10 cellular contexts compared by ENCODE assay signal in genomic region chr11:279966-280761, GRCh38. TPM values are rescaled to one million over a fixed set of nuclear protein-coding genes. Genes with fewer than 3 reads are reported as not detected.
DNase-seq lines count a peak whose midpoint lies in the region; ATAC-seq and TF ChIP-seq lines count a peak whose summit lies in the region.
"Had no signal": no experiment of that assay in that cellular context is flagged by ENCODE, and none has a peak within 500 bp of the region (broad histone marks: within the 10 kb centered on the region; RNA-seq: fewer than 3 reads in every experiment).

No MANE protein-coding gene starts in this region.

- peaks cover 9% of the 10 kb centered on the region for H3K9me3 Mint-ChIP-seq in WTC11

- DNase-seq in H7 (peak; percentile 65), WTC11 (ENCODE audit: low spot score) (peak; percentile 46), retina (peak; percentile 63), hypothalamus (lab: John Stamatoyannopoulos, UW) (no peak), occipital lobe (lab: John Stamatoyannopoulos, UW) (no peak), hepatocyte (ENCODE audit: low spot score) (no peak)

- no peaks in the 10 kb centered on the region for H3K9me3 ChIP-seq in hepatocyte (ENCODE audit: low read depth)

- POLR2A ChIA-PET in WTC11 (lab: Charles Lee), result interaction anchor here (0.6 to 1.2 kb wide), 2 partner anchors 36 to 168 kb away, joined by 3 read pairs; no protein-coding TSS in a partner anchor

- H2AFZ ChIP-seq in hepatocyte, result no peak overlapping the region

- no peaks in the 10 kb centered on the region for H4K20me1 ChIP-seq in hepatocyte (ENCODE audit: insufficient read depth, poor library complexity, severe bottlenecking)

- no peaks in the 10 kb centered on the region for H3K9me2 ChIP-seq in hepatocyte (replicated peaks; ENCODE audit: insufficient read depth)

- peaks cover 50% of the 10 kb centered on the region for H3K27me3 Mint-ChIP-seq in WTC11 (ENCODE audit: low read depth)

- H3K4me3 Mint-ChIP-seq in WTC11, result peak overlapping the region; percentile 40; the same call in 1 of the 2 replicates

- no peaks in the 10 kb centered on the region for H3K79me2 ChIP-seq in hepatocyte

- CTCF ChIA-PET in WTC11 (lab: Charles Lee), result interaction anchor here (1.0 to 5.8 kb wide), 6 partner anchors 10 to 83 kb away, joined by 3 to 53 read pairs (median 4); no protein-coding TSS in a partner anchor

- H3K27me3 ChIP-seq in H7 (ENCODE audit: control insufficient read depth, insufficient read depth, low read length) (no peaks in the 10 kb centered on the region; the same call in 1 of the 2 replicates), hepatocyte (no peaks in the 10 kb centered on the region)

- peaks cover 35% of the 10 kb centered on the region for H3K4me1 Mint-ChIP-seq in WTC11

- H3K4me2 ChIP-seq in hepatocyte, result no peak overlapping the region

- H3K27ac ChIP-seq in hepatocyte, result no peak overlapping the region

- H3K36me3 Mint-ChIP-seq in WTC11, result no peaks in the 10 kb centered on the region

- no peak overlapping the region for H3K27ac Mint-ChIP-seq in WTC11

- H3K36me3 ChIP-seq in H7 (replicated peaks; ENCODE audit: control insufficient read depth, insufficient read depth, low read length) (no peaks in the 10 kb centered on the region), hepatocyte (replicated peaks; ENCODE audit: insufficient read depth, low read depth) (no peaks in the 10 kb centered on the region)

- TF ChIP-seq CTCF in WTC11 (IDR thresholded peaks at IDR 0.05), result no peak
- TF ChIP-seq CTCF in hepatocyte (IDR thresholded peaks at IDR 0.05; ENCODE audit: poor library complexity), result no peak

- ATAC-seq in WTC11 (peak; percentile 26), esophagus mucosa (peak; percentile 35), GM18517 (IDR thresholded peaks at IDR 0.05; ENCODE audit: unreplicated experiment) (no peak)

- WGBS in hepatocyte (ENCODE audit: low lambda C conversion rate, missing lambda C conversion rate), result 66% methylated on average over 81 of the region's 93 CpGs

- no peaks in the 10 kb centered on the region for H3K4me1 ChIP-seq in hepatocyte (ENCODE audit: insufficient read depth)

- H3K4me3 ChIP-seq in H7 (ENCODE audit: insufficient read depth, low read depth, low read length) (no peak overlapping the region), hepatocyte (no peak overlapping the region)

TF ChIP-seq in WTC11, 78 proteins besides CTCF, POLR2A, EP300 and RAD21:
- TF ChIP-seq ATF6 (CRISPR knock-in tag; IDR thresholded peaks at IDR 0.05) (no peak), IRF2 (CRISPR knock-in tag; IDR thresholded peaks at IDR 0.05; ENCODE audit: borderline replicate concordance, low read depth) (no peak), KAT7 (CRISPR knock-in tag; IDR thresholded peaks at IDR 0.05; ENCODE audit: borderline replicate concordance) (no peak), TCF7 (CRISPR knock-in tag; IDR thresholded peaks at IDR 0.05; ENCODE audit: low read depth) (0 out of 2 replicates have a peak, but pooled peaks have one; percentile 49), ZSCAN18 (CRISPR knock-in tag; IDR thresholded peaks at IDR 0.05) (no peak), ETV6 (CRISPR knock-in tag; IDR thresholded peaks at IDR 0.05) (no peak), OVOL2 (CRISPR knock-in tag; IDR thresholded peaks at IDR 0.05; ENCODE audit: borderline replicate concordance) (no peak), ZMAT4 (CRISPR knock-in tag; IDR thresholded peaks at IDR 0.05) (no peak)

RNA-seq across cellular contexts. Expression of gene NLRP6, which starts 2.0 kb away (rescaled TPM):
- 0.26 and 0.55 TPM in 2 replicates for total RNA-seq in H7 (2014; rRNA removed; shearing (Covaris generic))
- total RNA-seq in WTC11 (2021), result 0.09 to 0.14 TPM in 2 of 3 replicates, not detected in the other
- 0.12 TPM for total RNA-seq in esophagus mucosa
- not detected for total RNA-seq in occipital lobe
- not detected in 2 replicates for total RNA-seq in hepatocyte
- 1.4 TPM in 1 of 2 replicates, not detected in the other for polyA plus RNA-seq in hepatocyte
- total RNA-seq: HT1080 had no signal

RNA-seq across cellular contexts. Expression of gene PGGHG, which starts 8.8 kb away (rescaled TPM):
- 69.0 and 102 TPM in 2 replicates for total RNA-seq in H7 (2014; rRNA removed; shearing (Covaris generic))
- total RNA-seq in WTC11 (2021), result 74.9 to 111 TPM (median 106 TPM) in 3 replicates
- total RNA-seq in esophagus mucosa, result 2.4 TPM
- total RNA-seq in occipital lobe, result 1.4 TPM
- total RNA-seq in hepatocyte, result 12.0 and 19.2 TPM in 2 replicates
- 27.9 and 44.0 TPM in 2 replicates for polyA plus RNA-seq in hepatocyte

RNA-seq across cellular contexts. Expression of gene IFITM5, which starts 19.2 kb away (rescaled TPM):
- not detected in 2 replicates for total RNA-seq in H7 (2014; rRNA removed; shearing (Covaris generic))
- total RNA-seq in WTC11 (2021) (not detected in 3 replicates), esophagus mucosa (not detected), occipital lobe (not detected), hepatocyte (not detected in 2 replicates)
- 0.36 TPM in 1 of 2 replicates, not detected in the other for polyA plus RNA-seq in hepatocyte
- total RNA-seq: HT1080, subcutaneous adipose tissue had no signal

RNA-seq across cellular contexts. Expression of gene IFITM2, which starts 27.5 kb away (rescaled TPM):
- total RNA-seq in H7 (2014; rRNA removed; shearing (Covaris generic)), result 374 and 379 TPM in 2 replicates
- total RNA-seq in WTC11 (2021), result 436 to 616 TPM (median 577 TPM) in 3 replicates
- 94.0 TPM for total RNA-seq in esophagus mucosa
- total RNA-seq in occipital lobe, result 1.6 TPM
- 59.2 and 74.6 TPM in 2 replicates for total RNA-seq in hepatocyte
- 504 and 535 TPM in 2 replicates for polyA plus RNA-seq in hepatocyte

RNA-seq across cellular contexts. Expression of gene IFITM1, which starts 33.7 kb away (rescaled TPM):
- total RNA-seq in H7 (2014; rRNA removed; shearing (Covaris generic)), result 1,398 and 1,404 TPM in 2 replicates
- total RNA-seq in WTC11 (2021), result 544 to 679 TPM (median 640 TPM) in 3 replicates
- 59.8 TPM for total RNA-seq in esophagus mucosa
- 6.9 TPM for total RNA-seq in occipital lobe
- total RNA-seq in hepatocyte, result 98.0 and 98.9 TPM in 2 replicates
- polyA plus RNA-seq in hepatocyte, result 159 and 201 TPM in 2 replicates

Comparison
In these comparisons a context has a peak if more than half of its experiments do, and no peak if none do; other contexts are left out.
1. DNase-seq: peak in H7 (single experiment), WTC11 (single experiment) and retina (single experiment); none in hypothalamus (0 of 51), occipital lobe (single experiment) and hepatocyte (single experiment).